Comparison of ENCODE assay signal across 8 cellular contexts in the genomic region with DNA sequence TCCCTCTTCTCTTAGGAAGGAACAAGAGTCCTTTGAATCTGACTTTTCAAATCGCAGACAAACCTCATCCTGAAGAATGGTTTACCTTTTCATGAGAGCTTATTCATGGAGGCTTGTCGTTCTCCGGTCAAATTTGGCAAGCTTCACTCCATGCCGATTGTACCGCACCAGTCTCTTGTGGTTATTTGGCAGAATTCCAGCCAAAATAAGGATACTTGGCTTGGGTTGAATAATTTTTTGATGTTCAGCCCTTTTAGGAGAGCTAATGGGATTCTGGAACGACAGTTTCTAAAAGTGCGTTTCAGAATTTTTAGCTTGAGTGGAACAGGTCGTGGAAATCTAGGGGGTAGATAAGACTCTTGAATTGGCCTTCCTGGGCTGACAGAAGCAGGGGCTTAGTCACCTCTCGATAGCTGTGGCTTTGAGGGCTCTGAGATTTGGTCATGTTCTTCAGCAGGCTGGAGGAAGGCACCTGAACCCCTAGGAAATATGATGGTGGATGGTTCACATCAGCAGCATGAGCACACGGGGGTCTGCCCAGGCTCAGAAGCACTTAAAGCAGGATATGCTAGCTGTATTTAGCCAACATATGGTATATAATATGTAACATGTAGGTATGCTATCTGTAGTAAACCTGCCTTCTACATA. TPM values are rescaled to one million over a fixed set of nuclear protein-coding genes. Genes with fewer than 3 reads are reported as not detected.
DNase-seq lines count a peak whose midpoint lies in the region; ATAC-seq lines count a peak whose summit lies in the region.

No MANE protein-coding gene starts in this region.

- no peaks in the 10 kb centered on the region for H3K36me3 ChIP-seq in CD4-positive, alpha-beta memory T cell (ENCODE audit: insufficient read depth, low read length)
- H3K36me3 ChIP-seq in mesenchymal stem cell (ENCODE audit: control insufficient read depth in 1 of 2, insufficient read depth in 2 of 2, low read depth in 1 of 2, low read length in 2 of 2), result no peaks in the 10 kb centered on the region

- no peak overlapping the region for H3K27ac ChIP-seq in CD4-positive, alpha-beta memory T cell (ENCODE audit: low read depth, low read length)
- H3K27ac ChIP-seq in angular gyrus (ENCODE audit: low read depth, low read length), result peak overlapping the region; percentile 68
- H3K27ac ChIP-seq in mesenchymal stem cell (ENCODE audit: low read length, poor library complexity, severe bottlenecking), result no peak overlapping the region

- H3K4me2 ChIP-seq in mesenchymal stem cell (ENCODE audit: low read length, poor library complexity, severe bottlenecking), result no peak overlapping the region

- H4K8ac ChIP-seq in mesenchymal stem cell (ENCODE audit: low read length), result peak overlapping the region; percentile 5

- H3K27me3 ChIP-seq in CD4-positive, alpha-beta memory T cell (ENCODE audit: insufficient read depth, low read length), result no peaks in the 10 kb centered on the region
- H3K27me3 ChIP-seq in mesenchymal stem cell (ENCODE audit: control insufficient read depth in 1 of 2, insufficient read depth in 1 of 2, low read length in 2 of 2), result no peaks in the 10 kb centered on the region

- no peak overlapping the region for H2BK12ac ChIP-seq in mesenchymal stem cell (ENCODE audit: low read length in 2 of 2)

- peak overlapping the region; percentile 56 to 97 (median 96) for H3K4me3 Mint-ChIP-seq in CD4-positive, alpha-beta memory T cell

- H3K36me3 Mint-ChIP-seq in CD4-positive, alpha-beta memory T cell, result peaks cover 0 to 5% of the 10 kb centered on the region in 2 donors

- no peak overlapping the region for H4K91ac ChIP-seq in mesenchymal stem cell (ENCODE audit: low read length)

- H2AFZ ChIP-seq in mesenchymal stem cell (ENCODE audit: low read depth, low read length), result no peak overlapping the region

- peak overlapping the region; percentile 83 for H3K9ac ChIP-seq in mesenchymal stem cell (ENCODE audit: low read length)

- ATAC-seq in HG03175 (IDR thresholded peaks at IDR 0.05; ENCODE audit: unreplicated experiment) (no peak), HG02571 (IDR thresholded peaks at IDR 0.05; ENCODE audit: unreplicated experiment) (no peak), HG03378 (IDR thresholded peaks at IDR 0.05; ENCODE audit: unreplicated experiment) (no peak)

- H3K4me1 Mint-ChIP-seq in CD4-positive, alpha-beta memory T cell, result peaks cover 47 to 74% (median 59%) of the 10 kb centered on the region in 4 donors

- H2BK5ac ChIP-seq in mesenchymal stem cell (ENCODE audit: low read depth, low read length, poor library complexity, severe bottlenecking), result no peak overlapping the region

- peaks cover 8% of the 10 kb centered on the region for H3K79me1 ChIP-seq in mesenchymal stem cell (replicated peaks; ENCODE audit: low read length, poor library complexity, severe bottlenecking)

- no peak overlapping the region for H3K4me3 ChIP-seq in CD4-positive, alpha-beta memory T cell (ENCODE audit: low read length in 2 of 2)
- peak overlapping the region in 1 of 2 experiments; percentile 95 for H3K4me3 ChIP-seq in mesenchymal stem cell (ENCODE audit: insufficient read depth in 1 of 2, low read depth in 1 of 2, low read length in 2 of 2)

- H3K14ac ChIP-seq in mesenchymal stem cell (ENCODE audit: low read length in 2 of 2), result no peak overlapping the region

- POLR2A ChIA-PET in CD4-positive, alpha-beta memory T cell (lab: Charles Lee; ENCODE audit: partially characterized antibody), result interaction anchor here (0.9 to 2.3 kb wide), 5 partner anchors 12 to 252 kb away, joined by 3 to 9 read pairs (median 7); partner anchors contain the start of genes MSMO1 and TMEM192

- no peak overlapping the region for H3K4ac ChIP-seq in mesenchymal stem cell (ENCODE audit: low read depth in 1 of 2, low read length in 2 of 2)

- no peak overlapping the region for H2AK5ac ChIP-seq in mesenchymal stem cell (ENCODE audit: low read length, severe bottlenecking)

- intact Hi-C loops in CD4-positive, alpha-beta memory T cell (cut with micrococcal nuclease), result loop anchor here (10.0 kb wide), 1 partner anchor 46 kb away; no protein-coding TSS in a partner anchor

- 89% methylated on average over 9 of the region's 10 CpGs for WGBS in mesenchymal stem cell

- peak overlapping the region in 4 of 7 donors; percentile 29 to 94 (median 59) for H3K27ac Mint-ChIP-seq in CD4-positive, alpha-beta memory T cell

- CTCF ChIA-PET in CD4-positive, alpha-beta memory T cell (lab: Charles Lee; ENCODE audit: partially characterized antibody), result interaction anchor here (1.0 to 1.4 kb wide), 4 partner anchors 9 to 117 kb away, joined by 3 to 6 read pairs (median 4); partner anchors contain the start of gene TMEM192

- no peak overlapping the region for H2BK15ac ChIP-seq in mesenchymal stem cell (ENCODE audit: low read depth, poor library complexity, severe bottlenecking)

- peak overlapping the region in 1 of 2 experiments; percentile 23 for H3K23ac ChIP-seq in mesenchymal stem cell (ENCODE audit: low read length in 2 of 2)

- DNase-seq in CD4-positive, alpha-beta memory T cell, result no peak
- peak; percentile 52 for DNase-seq in NAMALWA (ENCODE audit: low spot score)
- DNase-seq in mesenchymal stem cell, result no peak
- DNase-seq in cortex of kidney (lab: John Stamatoyannopoulos, UW), result no peak

- no peak overlapping the region for H2BK120ac ChIP-seq in mesenchymal stem cell (ENCODE audit: low read depth, low read length)

- no peak overlapping the region for H3K18ac ChIP-seq in mesenchymal stem cell (ENCODE audit: low read depth in 1 of 2, low read length in 2 of 2)

- peaks cover 38% of the 10 kb centered on the region for H3K4me1 ChIP-seq in CD4-positive, alpha-beta memory T cell (ENCODE audit: insufficient read depth, low read length)
- peaks cover 8% of the 10 kb centered on the region for H3K4me1 ChIP-seq in mesenchymal stem cell (ENCODE audit: control insufficient read depth, insufficient read depth, low read depth, low read length)

- H3K9me3 ChIP-seq in CD4-positive, alpha-beta memory T cell (ENCODE audit: control insufficient read depth in 1 of 2, low read length in 2 of 2), result no peaks in the 10 kb centered on the region
- no peaks in the 10 kb centered on the region for H3K9me3 ChIP-seq in mesenchymal stem cell (ENCODE audit: control insufficient read depth, low read length)

- peaks cover 0 to 2% (median 0%) of the 10 kb centered on the region in 8 donors for H3K9me3 Mint-ChIP-seq in CD4-positive, alpha-beta memory T cell

- H3K27me3 Mint-ChIP-seq in CD4-positive, alpha-beta memory T cell, result no peaks in the 10 kb centered on the region

RNA-seq across cellular contexts. Expression of gene KLHL2, which starts 1.5 kb away (rescaled TPM):
- total RNA-seq in CD4-positive, alpha-beta memory T cell, result 10 to 100 TPM; 18.4 to 19.3 TPM
- polyA plus RNA-seq in CD4-positive, alpha-beta memory T cell, result 1 to 10 TPM; 2.1 to 8.2 TPM
- 7.5 TPM for polyA plus RNA-seq in mesenchymal stem cell (2013, experiment 1 of 2)
- polyA plus RNA-seq in mesenchymal stem cell (2013, experiment 2 of 2), result 7.2 TPM
